ENCODE assay signal across 18 cellular contexts in genomic region chr17:42291136-42291535, GRCh38. TPM values are rescaled to one million over a fixed set of nuclear protein-coding genes. Genes with fewer than 3 reads are reported as not detected.
DNase-seq lines count a peak whose midpoint lies in the region; ATAC-seq lines count a peak whose summit lies in the region.
"Had no signal": no experiment of that assay in that cellular context is flagged by ENCODE, and none has a peak within 500 bp of the region (broad histone marks: within the 10 kb centered on the region; RNA-seq: fewer than 3 reads in every experiment).

No MANE protein-coding gene starts in this region.

- peaks cover 68% of the 10 kb centered on the region for H3K36me3 Mint-ChIP-seq in stimulated activated naive CD8-positive, alpha-beta T cell treated with anti-CD3 and anti-CD28 coated beads, Interleukin-15, Interleukin-2, amounts not matched to agents 100 ng/mL and 50 ng/mL, for 24 hours (ENCODE audit: low read depth)
- H3K36me3 Mint-ChIP-seq in activated naive CD8-positive, alpha-beta T cell treated with anti-CD3 and anti-CD28 coated beads for 36 hours, result peaks cover 42% of the 10 kb centered on the region
- H3K36me3 Mint-ChIP-seq in naive thymus-derived CD4-positive, alpha-beta T cell, result peaks cover 0 to 32% (median 14%) of the 10 kb centered on the region in 5 donors

- no peak for ATAC-seq in stimulated activated naive CD8-positive, alpha-beta T cell treated with anti-CD3 and anti-CD28 coated beads, Interleukin-15, Interleukin-2, amounts not matched to agents 100 U/mL and 50 U/mL, for 24 hours
- ATAC-seq in naive thymus-derived CD4-positive, alpha-beta T cell, result no peak
- ATAC-seq in aorta (ENCODE audit: low FRiP score) (no peak), HG03045 (IDR thresholded peaks at IDR 0.05; ENCODE audit: unreplicated experiment) (no peak)

- no peak for DNase-seq in stimulated activated naive CD8-positive, alpha-beta T cell treated with anti-CD3 and anti-CD28 coated beads, Interleukin-15, Interleukin-2, amounts not matched to agents 100 U/mL and 50 U/mL, for 24 hours
- no peak for DNase-seq in activated naive CD8-positive, alpha-beta T cell treated with anti-CD3 and anti-CD28 coated beads for 36 hours
- no peak for DNase-seq in naive thymus-derived CD4-positive, alpha-beta T cell
- DNase-seq in aorta, result peak; percentile 11 to 51
- DNase-seq in DMS 273 (lab: John Stamatoyannopoulos, UW; ENCODE audit: unreplicated experiment), result no peak
- DNase-seq in NK-92 (lab: John Stamatoyannopoulos, UW; ENCODE audit: unreplicated experiment), result no peak
- DNase-seq: activated CD4-positive, alpha-beta T cell treated with anti-CD3 and anti-CD28 coated beads, Interleukin-2, amount 50 U/mL, for 48 hours; activated gamma-delta T cell treated with Interleukin-2 at 50 U/mL for 16 hours; DMS 273 treated with DMSO at 0.1 percent for 48 hours; GF-D8; immature natural killer cell; mammary epithelial cell; NCI-H187 treated with DMSO at 0.1 percent for 48 hours had no signal

- POLR2A ChIA-PET in naive thymus-derived CD4-positive, alpha-beta T cell (lab: Charles Lee), result interaction anchor here (1.5 to 9.4 kb wide), 5 partner anchors 15 to 97 kb away, joined by 4 to 193 read pairs (median 8); partner anchors contain the start of genes STAT3 and STAT5B

- H3K36me3 ChIP-seq in naive thymus-derived CD4-positive, alpha-beta T cell (ENCODE audit: control insufficient read depth in 2 of 3, insufficient read depth in 3 of 3, low read length in 3 of 3), result peaks cover 4 to 51% (median 7%) of the 10 kb centered on the region in 3 experiments
- H3K36me3 ChIP-seq in aorta (ENCODE audit: control insufficient read depth in 1 of 2, insufficient read depth in 2 of 2, low read length in 1 of 2), result peaks cover 2 to 3% of the 10 kb centered on the region in 2 donors
- H3K36me3 ChIP-seq: BE2C, brain microvascular endothelial cell, HAP-1 had no signal

- H3K4me1 ChIP-seq in naive thymus-derived CD4-positive, alpha-beta T cell (ENCODE audit: control insufficient read depth in 2 of 2, insufficient read depth in 2 of 2, low read length in 2 of 2), result peaks cover 17 to 24% of the 10 kb centered on the region in 2 donors
- H3K4me1 ChIP-seq in aorta (ENCODE audit: control insufficient read depth in 1 of 2, insufficient read depth in 2 of 2, low read length in 2 of 2), result no peaks in the 10 kb centered on the region

- H3K4me3 Mint-ChIP-seq in stimulated activated naive CD8-positive, alpha-beta T cell treated with anti-CD3 and anti-CD28 coated beads, Interleukin-15, Interleukin-2, amounts not matched to agents 100 ng/mL and 50 ng/mL, for 24 hours, result peak overlapping the region; percentile 92
- peak overlapping the region; percentile 93 for H3K4me3 Mint-ChIP-seq in activated naive CD8-positive, alpha-beta T cell treated with anti-CD3 and anti-CD28 coated beads for 36 hours
- peak overlapping the region in 1 of 10 donors; percentile 38 for H3K4me3 Mint-ChIP-seq in naive thymus-derived CD4-positive, alpha-beta T cell

- H3K27ac Mint-ChIP-seq in stimulated activated naive CD8-positive, alpha-beta T cell treated with anti-CD3 and anti-CD28 coated beads, Interleukin-15, Interleukin-2, amounts not matched to agents 100 ng/mL and 50 ng/mL, for 24 hours, result peak overlapping the region; percentile 83
- peak overlapping the region; percentile 85 for H3K27ac Mint-ChIP-seq in activated naive CD8-positive, alpha-beta T cell treated with anti-CD3 and anti-CD28 coated beads for 36 hours
- peak overlapping the region in 8 of 9 donors; percentile 70 to 96 (median 92) for H3K27ac Mint-ChIP-seq in naive thymus-derived CD4-positive, alpha-beta T cell

- H3K27me3 ChIP-seq in naive thymus-derived CD4-positive, alpha-beta T cell (ENCODE audit: control insufficient read depth in 2 of 2, insufficient read depth in 2 of 2, low read length in 2 of 2), result no peaks in the 10 kb centered on the region
- H3K27me3 ChIP-seq in aorta (ENCODE audit: control insufficient read depth in 1 of 2, insufficient read depth in 2 of 2, low read length in 1 of 2), result no peaks in the 10 kb centered on the region
- H3K27me3 ChIP-seq: brain microvascular endothelial cell had no signal

- intact Hi-C loops in naive thymus-derived CD4-positive, alpha-beta T cell (cut with micrococcal nuclease), result no loop called here
- intact Hi-C loops in aorta (cut with DNase I), result no loop called here

- no peak overlapping the region for H3K4me3 ChIP-seq in naive thymus-derived CD4-positive, alpha-beta T cell (ENCODE audit: low read length)
- H3K4me3 ChIP-seq in aorta (ENCODE audit: low read length in 2 of 2), result no peak overlapping the region
- H3K4me3 ChIP-seq: HAP-1 had no signal

- peaks cover 59% of the 10 kb centered on the region for H3K4me1 Mint-ChIP-seq in stimulated activated naive CD8-positive, alpha-beta T cell treated with anti-CD3 and anti-CD28 coated beads, Interleukin-15, Interleukin-2, amounts not matched to agents 100 ng/mL and 50 ng/mL, for 24 hours (ENCODE audit: low read depth)
- H3K4me1 Mint-ChIP-seq in activated naive CD8-positive, alpha-beta T cell treated with anti-CD3 and anti-CD28 coated beads for 36 hours, result peaks cover 47% of the 10 kb centered on the region
- peaks cover 27 to 62% (median 56%) of the 10 kb centered on the region in 7 donors for H3K4me1 Mint-ChIP-seq in naive thymus-derived CD4-positive, alpha-beta T cell

- H3K9me3 Mint-ChIP-seq in stimulated activated naive CD8-positive, alpha-beta T cell treated with anti-CD3 and anti-CD28 coated beads, Interleukin-15, Interleukin-2, amounts not matched to agents 100 ng/mL and 50 ng/mL, for 24 hours, result no peaks in the 10 kb centered on the region
- no peaks in the 10 kb centered on the region for H3K9me3 Mint-ChIP-seq in activated naive CD8-positive, alpha-beta T cell treated with anti-CD3 and anti-CD28 coated beads for 36 hours
- H3K9me3 Mint-ChIP-seq in naive thymus-derived CD4-positive, alpha-beta T cell, result peaks cover 0 to 2% (median 0%) of the 10 kb centered on the region in 11 donors
- H3K9me3 Mint-ChIP-seq: immature natural killer cell had no signal

- no peaks in the 10 kb centered on the region for H3K27me3 Mint-ChIP-seq in stimulated activated naive CD8-positive, alpha-beta T cell treated with anti-CD3 and anti-CD28 coated beads, Interleukin-15, Interleukin-2, amounts not matched to agents 100 ng/mL and 50 ng/mL, for 24 hours
- H3K27me3 Mint-ChIP-seq in activated naive CD8-positive, alpha-beta T cell treated with anti-CD3 and anti-CD28 coated beads for 36 hours, result no peaks in the 10 kb centered on the region
- H3K27me3 Mint-ChIP-seq in naive thymus-derived CD4-positive, alpha-beta T cell, result no peaks in the 10 kb centered on the region

- no peaks in the 10 kb centered on the region for H3K9me3 ChIP-seq in naive thymus-derived CD4-positive, alpha-beta T cell (ENCODE audit: control insufficient read depth in 2 of 3, low read length in 3 of 3)
- H3K9me3 ChIP-seq in aorta (ENCODE audit: control insufficient read depth, low read length), result no peaks in the 10 kb centered on the region
- H3K9me3 ChIP-seq: BE2C, HAP-1 had no signal

- peak overlapping the region; percentile 93 for H3K27ac ChIP-seq in naive thymus-derived CD4-positive, alpha-beta T cell (ENCODE audit: low read depth, low read length)
- no peak overlapping the region for H3K27ac ChIP-seq in aorta (ENCODE audit: low read depth in 1 of 2, low read length in 2 of 2)
- H3K27ac ChIP-seq: brain microvascular endothelial cell had no signal

- CTCF ChIA-PET in naive thymus-derived CD4-positive, alpha-beta T cell (lab: Charles Lee), result interaction anchor here (1.5 kb wide), 1 partner anchor 21 kb away, joined by 3 read pairs; no protein-coding TSS in a partner anchor

- 87 to 90% methylated on average over 9 to 12 of the region's 12 CpGs for WGBS in aorta, 2 donors

RNA-seq across cellular contexts. Expression of gene STAT5A, which starts 2.8 kb away (rescaled TPM):
- 100 to 1,000 TPM; 116 to 121 TPM for total RNA-seq in activated naive CD8-positive, alpha-beta T cell treated with anti-CD3 and anti-CD28 coated beads for 36 hours
- total RNA-seq in naive thymus-derived CD4-positive, alpha-beta T cell, result 100 to 1,000 TPM; 111 to 162 (median 150) TPM
- 100 to 1,000 TPM in 1 of 2 donors, 10 to 100 TPM in 1; 72.8 to 150 TPM for polyA plus RNA-seq in naive thymus-derived CD4-positive, alpha-beta T cell
- total RNA-seq in aorta, result 10 to 100 TPM; 42.1 to 63.2 TPM
- 10 to 100 TPM; 10.9 to 20.8 TPM for polyA plus RNA-seq in aorta

RNA-seq across cellular contexts. Expression of gene STAT5B, which starts 14.9 kb away (rescaled TPM):
- 10 to 100 TPM; 60.7 to 68.6 TPM for total RNA-seq in activated naive CD8-positive, alpha-beta T cell treated with anti-CD3 and anti-CD28 coated beads for 36 hours
- total RNA-seq in naive thymus-derived CD4-positive, alpha-beta T cell, result 100 to 1,000 TPM; 143 to 192 (median 183) TPM
- polyA plus RNA-seq in naive thymus-derived CD4-positive, alpha-beta T cell, result 100 to 1,000 TPM in 1 of 2 donors, 10 to 100 TPM in 1; 98.0 to 135 TPM
- 100 to 1,000 TPM in 1 of 2 donors, 10 to 100 TPM in 1; 78.0 to 106 TPM for total RNA-seq in aorta
- polyA plus RNA-seq in aorta, result 10 to 100 TPM; 18.0 to 54.6 TPM

Comparison
In these comparisons a context has a peak if more than half of its experiments do, and no peak if none do; other contexts are left out.
1. DNase-seq: peak in aorta (2 of 2); none in stimulated activated naive CD8-positive, alpha-beta T cell treated with anti-CD3 and anti-CD28 coated beads, Interleukin-15, Interleukin-2, amounts not matched to agents 100 U/mL and 50 U/mL, for 24 hours (single experiment), activated naive CD8-positive, alpha-beta T cell treated with anti-CD3 and anti-CD28 coated beads for 36 hours (single experiment), naive thymus-derived CD4-positive, alpha-beta T cell (0 of 9), DMS 273 (single experiment) and NK-92 (single experiment).
2. Peak in every context shown above with its lines, with median percentiles within 50 percentile points of each other: H3K27ac Mint-ChIP-seq.